In the genomic region with DNA sequence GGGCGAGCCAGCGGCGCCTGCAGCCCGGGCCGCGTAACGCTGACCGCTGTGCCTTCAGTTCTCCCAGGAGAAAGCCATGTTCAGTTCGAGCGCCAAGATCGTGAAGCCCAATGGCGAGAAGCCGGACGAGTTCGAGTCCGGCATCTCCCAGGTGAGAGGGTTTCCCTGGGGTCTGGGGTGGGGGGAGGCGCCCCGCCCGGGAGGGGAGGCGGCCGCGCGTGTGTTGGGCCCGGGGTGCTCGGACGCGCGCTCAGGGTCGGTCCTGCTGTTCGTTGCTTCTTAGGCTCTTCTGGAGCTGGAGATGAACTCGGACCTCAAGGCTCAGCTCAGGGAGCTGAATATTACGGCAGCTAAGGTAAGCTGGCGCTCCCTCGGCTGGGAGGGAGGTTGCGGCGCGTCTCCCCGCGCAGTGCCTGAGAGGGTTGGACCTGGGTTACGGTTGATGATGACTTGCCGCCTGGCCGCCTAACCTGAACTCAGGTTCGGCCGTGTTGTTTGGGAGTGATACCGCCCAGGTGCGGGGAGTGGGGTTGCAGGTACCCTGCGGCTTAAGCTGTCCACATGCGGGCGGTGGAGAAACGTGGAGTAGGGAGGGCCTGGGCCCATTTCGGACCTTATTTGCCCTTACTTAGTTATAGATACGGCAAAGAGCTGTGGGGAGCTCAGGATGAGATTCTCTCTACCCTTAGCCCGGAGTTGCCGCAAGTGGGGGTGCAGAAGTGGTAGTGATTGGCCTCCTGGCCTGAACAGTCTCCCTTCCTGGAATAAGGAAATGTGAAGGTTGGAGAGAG, we compare ENCODE assay signal across 9 cellular contexts. TPM values are rescaled to one million over a fixed set of nuclear protein-coding genes. Genes with fewer than 3 reads are reported as not detected.
DNase-seq lines count a peak whose midpoint lies in the region; ATAC-seq and TF ChIP-seq lines count a peak whose summit lies in the region.
"Had no signal": no experiment of that assay in that cellular context is flagged by ENCODE, and none has a peak within 500 bp of the region (broad histone marks: within the 10 kb centered on the region; RNA-seq: fewer than 3 reads in every experiment).

No MANE protein-coding gene starts in this region.

- H3K9me3 ChIP-seq in ectodermal cell (ENCODE audit: control insufficient read depth, low read length), result no peaks in the 10 kb centered on the region
- no peaks in the 10 kb centered on the region for H3K9me3 ChIP-seq in mucosa of stomach (ENCODE audit: control insufficient read depth, low read length)

- peak; percentile 54 for DNase-seq in NCI-H82 (lab: John Stamatoyannopoulos, UW)
- no peak for DNase-seq in NCI-H82 treated with DMSO at 0.1 percent for 48 hours (lab: John Stamatoyannopoulos, UW; ENCODE audit: unreplicated experiment)
- DNase-seq in activated B cell treated with CpG ODN at 0.5 μM for 24 hours, result no peak
- no peak for DNase-seq in type B pancreatic cell (ENCODE audit: extremely low spot score, unreplicated experiment)
- DNase-seq in NCI-H1092 (lab: John Stamatoyannopoulos, UW), result no peak

- no peaks in the 10 kb centered on the region for H3K27me3 ChIP-seq in ectodermal cell (ENCODE audit: control insufficient read depth, insufficient read depth, low read length, poor library complexity, severe bottlenecking)
- H3K27me3 ChIP-seq in mucosa of stomach (ENCODE audit: control insufficient read depth, insufficient read depth, low read length), result no peaks in the 10 kb centered on the region

- H3K4me3 Mint-ChIP-seq in activated B cell treated with CpG ODN at 0.5 μM for 24 hours (peak overlapping the region; percentile 91), type B pancreatic cell (peak overlapping the region; percentile 98)

- peak overlapping the region; percentile 99 for H3K27ac ChIP-seq in ectodermal cell (ENCODE audit: insufficient read depth, low read depth, low read length, poor library complexity, severe bottlenecking)

- no peak for TF ChIP-seq CTCF in activated B cell treated with CpG ODN at 0.5 μM for 24 hours (IDR thresholded peaks at IDR 0.05)
- TF ChIP-seq CTCF in type B pancreatic cell (conservative IDR thresholded peaks at IDR 0.05), result no peak

- H3K9ac ChIP-seq in mucosa of stomach (ENCODE audit: low read length), result peak overlapping the region; percentile 85

- H3K27me3 Mint-ChIP-seq in activated B cell treated with CpG ODN at 0.5 μM for 24 hours (no peaks in the 10 kb centered on the region), type B pancreatic cell (no peaks in the 10 kb centered on the region)

- H3K9me3 Mint-ChIP-seq in activated B cell treated with CpG ODN at 0.5 μM for 24 hours (no peaks in the 10 kb centered on the region), type B pancreatic cell (no peaks in the 10 kb centered on the region)

- H3K36me3 Mint-ChIP-seq in activated B cell treated with CpG ODN at 0.5 μM for 24 hours (ENCODE audit: low read depth) (peaks cover 54% of the 10 kb centered on the region), type B pancreatic cell (peaks cover 40% of the 10 kb centered on the region)

- POLR2A ChIA-PET in activated B cell treated with CpG ODN at 0.5 μM for 24 hours (lab: Charles Lee), result interaction anchor here (0.6 to 5.4 kb wide), 12 partner anchors 9 to 198 kb away, joined by 3 to 128 read pairs (median 6); a partner anchor contains a TSS

- peaks cover 45% of the 10 kb centered on the region for H3K4me1 Mint-ChIP-seq in activated B cell treated with CpG ODN at 0.5 μM for 24 hours
- peaks cover 40% of the 10 kb centered on the region for H3K4me1 Mint-ChIP-seq in type B pancreatic cell (ENCODE audit: unreplicated experiment)

- intact Hi-C loops in activated B cell treated with CpG ODN at 0.5 μM for 24 hours (cut with micrococcal nuclease), result loop anchor here (1.0 kb wide), 5 partner anchors 12 to 198 kb away; a partner anchor contains a TSS

- WGBS in ectodermal cell, 2 experiments, result 2% methylated on average over 54 of the region's 54 CpGs

- CTCF ChIA-PET in activated B cell treated with CpG ODN at 0.5 μM for 24 hours (lab: Charles Lee), result interaction anchor here (1.3 kb wide), 1 partner anchor 17 kb away, joined by 3 read pairs; no protein-coding TSS in a partner anchor

- H3K4me1 ChIP-seq in ectodermal cell (ENCODE audit: control insufficient read depth, insufficient read depth, low read length) (peaks cover 4% of the 10 kb centered on the region), mucosa of stomach (ENCODE audit: control insufficient read depth, insufficient read depth, low read length) (peaks cover 17% of the 10 kb centered on the region)

- H3K27ac Mint-ChIP-seq in activated B cell treated with CpG ODN at 0.5 μM for 24 hours (peak overlapping the region; percentile 91), type B pancreatic cell (peak overlapping the region; percentile 97)

- ATAC-seq in HG03196 (IDR thresholded peaks at IDR 0.05; ENCODE audit: unreplicated experiment) (peak; percentile 22), activated B cell treated with CpG ODN at 0.5 μM for 24 hours (ENCODE audit: low read depth) (peak; percentile 43)

- H3K4me3 ChIP-seq in ectodermal cell (ENCODE audit: insufficient read depth, low read depth, low read length) (peak overlapping the region; percentile 67), mucosa of stomach (ENCODE audit: low read length) (peak overlapping the region; percentile 65)

- peaks cover 32% of the 10 kb centered on the region for H3K36me3 ChIP-seq in ectodermal cell (ENCODE audit: control insufficient read depth, insufficient read depth, low read length)
- no peaks in the 10 kb centered on the region for H3K36me3 ChIP-seq in mucosa of stomach (ENCODE audit: control insufficient read depth, insufficient read depth, low read length)

RNA-seq across cellular contexts. Expression of a gene that starts 0.7 kb away (rescaled TPM):
- total RNA-seq in activated B cell treated with CpG ODN at 0.5 μM for 24 hours (2,155 and 2,436 TPM in 2 replicates), type B pancreatic cell (ENCODE audit: low replicate concordance) (1,678 and 1,855 TPM in 2 replicates)
- 2,207 TPM for polyA plus RNA-seq in ectodermal cell (2013, experiment 1 of 4)
- polyA plus RNA-seq in ectodermal cell (2013, experiment 2 of 4), result 2,028 TPM
- 2,212 TPM for polyA plus RNA-seq in ectodermal cell (2013, experiment 3 of 4)
- 2,303 TPM for polyA plus RNA-seq in ectodermal cell (2013, experiment 4 of 4)

RNA-seq across cellular contexts. Expression of a gene that starts 17.6 kb away (rescaled TPM):
- total RNA-seq in activated B cell treated with CpG ODN at 0.5 μM for 24 hours (27.4 and 28.5 TPM in 2 replicates), type B pancreatic cell (ENCODE audit: low replicate concordance) (19.3 and 21.7 TPM in 2 replicates)
- 31.2 TPM for polyA plus RNA-seq in ectodermal cell (2013, experiment 1 of 4)
- 32.3 TPM for polyA plus RNA-seq in ectodermal cell (2013, experiment 2 of 4)
- 20.1 TPM for polyA plus RNA-seq in ectodermal cell (2013, experiment 3 of 4)
- 22.9 TPM for polyA plus RNA-seq in ectodermal cell (2013, experiment 4 of 4)

RNA-seq across cellular contexts. Expression of a gene that starts 19.2 kb away (rescaled TPM):
- total RNA-seq in activated B cell treated with CpG ODN at 0.5 μM for 24 hours (not detected in 2 replicates), type B pancreatic cell (ENCODE audit: low replicate concordance) (0.33 and 0.63 TPM in 2 replicates)
- 0.41 TPM for polyA plus RNA-seq in ectodermal cell (2013, experiment 1 of 4)
- not detected for polyA plus RNA-seq in ectodermal cell (2013, experiment 2 of 4)
- polyA plus RNA-seq in ectodermal cell (2013, experiment 3 of 4), result 0.43 TPM
- not detected for polyA plus RNA-seq in ectodermal cell (2013, experiment 4 of 4)
- total RNA-seq: Daoy had no signal

RNA-seq across cellular contexts. Expression of a gene that starts 56.4 kb away (rescaled TPM):
- 19.2 and 20.5 TPM in 2 replicates for total RNA-seq in activated B cell treated with CpG ODN at 0.5 μM for 24 hours
- polyA plus RNA-seq in ectodermal cell (2013, experiment 1 of 4), result 40.1 TPM
- 31.8 TPM for polyA plus RNA-seq in ectodermal cell (2013, experiment 2 of 4)
- polyA plus RNA-seq in ectodermal cell (2013, experiment 3 of 4), result 24.2 TPM
- 25.7 TPM for polyA plus RNA-seq in ectodermal cell (2013, experiment 4 of 4)
- total RNA-seq in type B pancreatic cell (ENCODE audit: low replicate concordance), result 40.0 and 54.7 TPM in 2 replicates
